30 cellular contexts compared by ENCODE assay signal in the genomic region with DNA sequence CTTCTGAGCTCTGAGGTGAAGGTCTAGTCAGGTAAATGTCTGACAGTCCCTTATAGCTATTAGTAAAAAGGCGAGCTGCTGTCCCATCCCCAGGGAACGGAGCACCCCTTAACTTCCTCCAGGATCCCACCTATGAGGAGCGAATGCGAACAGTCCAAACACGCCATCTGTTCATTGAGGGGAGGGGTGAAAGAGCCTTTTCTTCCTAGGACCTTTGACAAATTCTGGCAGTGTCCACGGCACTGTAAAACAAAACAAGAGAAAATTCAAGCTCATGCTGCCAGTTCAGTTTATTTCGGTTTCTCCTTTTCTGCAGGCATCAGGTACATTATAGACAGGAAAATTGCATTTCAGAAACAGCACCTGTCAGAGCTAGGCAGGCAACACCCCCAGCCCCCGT.
"Had no signal": no experiment of that assay in that cellular context is flagged by ENCODE, and none has a peak within 500 bp of the region (broad histone marks: within the 10 kb centered on the region; RNA-seq: fewer than 3 reads in every experiment).

No MANE protein-coding gene starts in this region.

- H3K4me1 Mint-ChIP-seq: activated B cell treated with CpG ODN at 0.5 μM for 24 hours; activated T-helper 17 cell treated with anti-CD3 and anti-CD28 coated beads, Interleukin-2, amount 50 U/mL, for 72 hours; endodermal cell; T-helper 17 cell had no signal

- H3K36me3 ChIP-seq: heart left ventricle, WERI-Rb-1 had no signal

- H3K27ac Mint-ChIP-seq: activated B cell treated with CpG ODN at 0.5 μM for 24 hours; activated CD8-positive, alpha-beta T cell treated with anti-CD3 and anti-CD28 coated beads for 36 hours; activated naive CD8-positive, alpha-beta T cell; activated T-helper 17 cell treated with anti-CD3 and anti-CD28 coated beads, Interleukin-2, amount 50 U/mL, for 72 hours; dendritic cell treated with granulocyte-macrophage colony-stimulating factor and Interleukin-4, amounts not matched to agents 40 ng/mL and 50 ng/mL, for 4 days; endodermal cell; T-helper 17 cell; T-helper 2 cell treated with Interferon-gamma antibody and Interleukin-4, amounts not matched to agents 5 μg/mL and 100 μg/mL, for 36 hours had no signal

- H3K9me3 Mint-ChIP-seq: activated B cell treated with CpG ODN at 0.5 μM for 24 hours; activated CD8-positive, alpha-beta T cell treated with anti-CD3 and anti-CD28 coated beads for 36 hours; activated T-cell treated with anti-CD3 and anti-CD28 coated beads, Interleukin-2, amount 50 U/mL, for 4 hours; dendritic cell treated with granulocyte-macrophage colony-stimulating factor and Interleukin-4, amounts not matched to agents 40 ng/mL and 50 ng/mL, for 4 days; endodermal cell; T-helper 2 cell treated with Interferon-gamma antibody and Interleukin-4, amounts not matched to agents 5 μg/mL and 100 μg/mL, for 36 hours had no signal

- DNase-seq: activated B cell treated with CpG ODN at 0.5 μM for 24 hours; activated CD4-positive, alpha-beta T cell treated with anti-CD3 and anti-CD28 coated beads for 48 hours; activated CD4-positive, alpha-beta T cell treated with anti-CD3 and anti-CD28 coated beads, Interleukin-2, amount 50 U/mL, for 1 hour; activated CD4-positive, alpha-beta T cell treated with anti-CD3 and anti-CD28 coated beads, Interleukin-2, amount 50 U/mL, for 48 hours; activated CD8-positive, alpha-beta memory T cell treated with anti-CD3 and anti-CD28 coated beads for 24 hours; activated CD8-positive, alpha-beta T cell treated with anti-CD3 and anti-CD28 coated beads for 36 hours; activated effector memory CD4-positive, alpha-beta T cell treated with Interleukin-2 at 50 U/mL for 16 hours; activated gamma-delta T cell treated with Interleukin-2 at 50 U/mL for 16 hours; activated naive CD4-positive, alpha-beta T cell treated with anti-CD3 and anti-CD28 coated beads, Interleukin-2, amount 50 U/mL, for 16 hours; activated naive CD4-positive, alpha-beta T cell treated with Interleukin-2 at 50 U/mL for 16 hours; activated T-cell treated with anti-CD3 and anti-CD28 coated beads, Interleukin-2, amount 50 U/mL, for 4 hours; amniotic stem cell; anterior cingulate cortex; body of pancreas; effector memory CD4-positive, alpha-beta T cell; endodermal cell; foreskin fibroblast; heart left ventricle; T-helper 1 cell; T-helper 17 cell; WERI-Rb-1 had no signal

- ATAC-seq: activated CD4-positive, CD25-positive, alpha-beta regulatory T cell treated with anti-CD3 and anti-CD28 coated beads, Interleukin-2, amount 50 U/mL, for 24 hours; activated CD8-positive, alpha-beta T cell treated with anti-CD3 and anti-CD28 coated beads for 36 hours; activated T-cell treated with anti-CD3 and anti-CD28 coated beads, Interleukin-2, amount 50 U/mL, for 4 hours; activated T-helper 17 cell treated with anti-CD3 and anti-CD28 coated beads, Interleukin-2, amount 50 U/mL, for 72 hours; body of pancreas; esophagus mucosa; heart left ventricle; T-helper 17 cell had no signal

- H3K4me3 Mint-ChIP-seq: activated B cell treated with CpG ODN at 0.5 μM for 24 hours; activated CD8-positive, alpha-beta T cell treated with anti-CD3 and anti-CD28 coated beads for 36 hours; activated naive CD8-positive, alpha-beta T cell; activated T-cell treated with anti-CD3 and anti-CD28 coated beads, Interleukin-2, amount 50 U/mL, for 4 hours; activated T-helper 17 cell treated with anti-CD3 and anti-CD28 coated beads, Interleukin-2, amount 50 U/mL, for 72 hours; dendritic cell treated with granulocyte-macrophage colony-stimulating factor and Interleukin-4, amounts not matched to agents 40 ng/mL and 50 ng/mL, for 4 days; T-helper 17 cell; T-helper 2 cell treated with Interferon-gamma antibody and Interleukin-4, amounts not matched to agents 5 μg/mL and 100 μg/mL, for 36 hours had no signal

- FAIRE-seq: frontal cortex had no signal

- H3K36me3 Mint-ChIP-seq: activated naive CD8-positive, alpha-beta T cell had no signal

- H3K9me3 ChIP-seq: body of pancreas, heart left ventricle had no signal

- H3K4me3 ChIP-seq: body of pancreas, coronary artery, dorsolateral prefrontal cortex, heart left ventricle had no signal

- H3K27ac ChIP-seq: body of pancreas, coronary artery, heart left ventricle, WERI-Rb-1 had no signal
